17 cellular contexts compared by ENCODE assay signal in the genomic region with DNA sequence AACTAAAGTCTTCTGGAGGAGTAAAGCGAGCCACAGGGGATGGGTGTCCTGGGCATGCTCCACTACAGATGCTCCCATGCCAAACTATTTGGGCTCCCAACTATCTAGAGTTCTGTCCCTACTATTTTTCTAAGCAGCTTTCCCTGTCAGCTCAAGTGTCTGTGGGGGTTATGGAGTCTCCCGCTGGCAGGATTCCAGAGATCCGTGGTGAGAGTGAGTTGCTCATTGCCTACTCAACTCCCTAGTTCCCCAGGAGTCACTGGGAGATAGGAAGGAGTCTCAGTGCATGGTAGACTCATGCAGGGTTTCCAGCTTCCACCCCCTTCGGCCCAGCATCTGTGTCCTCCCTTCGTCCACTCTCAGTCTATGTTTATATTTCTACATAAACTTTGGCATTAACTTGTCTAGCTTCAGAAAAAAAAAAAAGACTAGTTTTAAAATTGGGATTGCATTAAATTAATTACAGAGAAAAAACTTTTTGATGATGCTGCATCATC. TPM values are rescaled to one million over a fixed set of nuclear protein-coding genes. Genes with fewer than 3 reads are reported as not detected.
DNase-seq lines count a peak whose midpoint lies in the region; ATAC-seq and TF ChIP-seq lines count a peak whose summit lies in the region.
"Had no signal": no experiment of that assay in that cellular context is flagged by ENCODE, and none has a peak within 500 bp of the region (broad histone marks: within the 10 kb centered on the region; RNA-seq: fewer than 3 reads in every experiment).

No MANE protein-coding gene starts in this region.

- no peak overlapping the region for H3K27ac ChIP-seq in thyroid gland
- H3K27ac ChIP-seq: left ventricle myocardium inferior, neutrophil had no signal

- H3K9me3 ChIP-seq in thyroid gland: no peaks in the 10 kb centered on the region
- H3K9me3 ChIP-seq: neutrophil had no signal

- WGBS in thyroid gland, 2 donors: 62 to 70% methylated on average over 5 of the region's 5 CpGs

- DNase-seq in AG08396 (ENCODE audit: low spot score) (peak; percentile 48), HFF-Myc (ENCODE audit: extremely low read depth, low read depth) (peak; percentile 7), amniotic epithelial cell (ENCODE audit: low read depth) (peak; percentile 5), kidney tubule cell (ENCODE audit: low spot score) (peak; percentile 53), thyroid gland (no peak), HUDEP-2 (lab: John Stamatoyannopoulos, UW; ENCODE audit: unreplicated experiment in 76 of 76) (no peak)
- DNase-seq: activated CD4-positive, alpha-beta T cell treated with anti-CD3 and anti-CD28 coated beads, Interleukin-2, amount 50 U/mL, for 48 hours; activated naive CD4-positive, alpha-beta T cell; activated T-cell treated with anti-CD3 and anti-CD28 coated beads for 4 hours; GDM1; left ventricle myocardium inferior; NCI-H146; retina; stimulated activated naive CD8-positive, alpha-beta T cell treated with anti-CD3 and anti-CD28 coated beads, Interleukin-15, Interleukin-2, amounts not matched to agents 100 U/mL and 50 U/mL, for 24 hours had no signal

- no peaks in the 10 kb centered on the region for H3K27me3 ChIP-seq in thyroid gland
- H3K27me3 ChIP-seq: neutrophil had no signal

- intact Hi-C loops in thyroid gland (cut with DNase I): no loop called here

- no peak for TF ChIP-seq CTCF in HFF-Myc (IDR thresholded peaks at IDR 0.05; ENCODE audit: low read depth, low read length, missing control alignments)
- TF ChIP-seq CTCF in thyroid gland (IDR thresholded peaks at IDR 0.05): no peak

- no peaks in the 10 kb centered on the region for H3K4me1 ChIP-seq in thyroid gland
- H3K4me1 ChIP-seq: left ventricle myocardium inferior had no signal

- no peak for TF ChIP-seq POLR2A in thyroid gland (IDR thresholded peaks at IDR 0.05)

- no peaks in the 10 kb centered on the region for H3K36me3 ChIP-seq in thyroid gland
- H3K36me3 ChIP-seq: left ventricle myocardium inferior, neutrophil had no signal

- no peak for ATAC-seq in HG03108 (IDR thresholded peaks at IDR 0.05; ENCODE audit: unreplicated experiment)
- ATAC-seq: Right ventricle myocardium inferior; stimulated activated naive CD8-positive, alpha-beta T cell treated with anti-CD3 and anti-CD28 coated beads, Interleukin-15, Interleukin-2, amounts not matched to agents 100 U/mL and 50 U/mL, for 24 hours had no signal

- no peak overlapping the region for H3K4me3 ChIP-seq in HFF-Myc (replicated peaks; ENCODE audit: low read depth, low read length)
- no peak overlapping the region for H3K4me3 ChIP-seq in thyroid gland (replicated peaks in 1 of 3)
- H3K4me3 ChIP-seq: left ventricle myocardium inferior had no signal

RNA-seq across cellular contexts. Expression of a gene that starts 55.1 kb away (rescaled TPM):
- 10 to 100 TPM in 2 of 4 donors, 1 to 10 TPM in 2; 8.0 to 22.1 (median 12.0) TPM for total RNA-seq in thyroid gland

Comparison
In these comparisons a context has a peak if more than half of its experiments do, and no peak if none do; other contexts are left out.
1. DNase-seq: peak in AG08396 (single experiment), HFF-Myc (single experiment), amniotic epithelial cell (single experiment) and kidney tubule cell (single experiment); none in thyroid gland (0 of 2) and HUDEP-2 (0 of 76).